ENCODE assay signal across 18 cellular contexts in the genomic region with DNA sequence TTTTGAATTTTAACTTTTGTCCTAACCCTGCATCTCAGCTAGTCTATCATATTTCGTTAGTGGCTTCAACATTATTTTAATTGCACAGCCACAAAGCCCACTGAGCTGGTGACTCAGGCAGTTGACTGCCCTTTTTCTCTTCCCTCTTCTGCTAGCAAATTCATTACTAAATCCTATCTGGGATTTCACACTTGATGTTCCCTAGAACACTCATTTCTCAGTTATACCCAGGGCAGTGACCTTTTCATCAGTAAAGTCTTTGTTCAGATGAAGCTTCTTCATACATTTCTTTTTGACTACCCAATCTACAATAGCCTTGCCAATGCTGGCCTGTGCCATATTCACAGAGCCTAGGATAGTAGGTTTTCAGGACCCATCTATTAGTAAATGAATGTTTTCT.
"Had no signal": no experiment of that assay in that cellular context is flagged by ENCODE, and none has a peak within 500 bp of the region (broad histone marks: within the 10 kb centered on the region; RNA-seq: fewer than 3 reads in every experiment).

No MANE protein-coding gene starts in this region.

- H3K4me3 Mint-ChIP-seq: endodermal cell; naive thymus-derived CD8-positive, alpha-beta T cell; neural crest cell; stimulated activated naive B cell treated with anti-CD40 and anti-IgM and Interleukin-4, amounts not matched to agents 10 μg/mL and 1 μg/mL and 100 μg/mL, for 72 hours; stimulated activated naive CD8-positive, alpha-beta T cell treated with anti-CD3 and anti-CD28 coated beads, Interleukin-15, amount 100 ng/mL, for 72 hours; type B pancreatic cell had no signal

- ATAC-seq: foreskin keratinocyte; heart left ventricle; naive thymus-derived CD8-positive, alpha-beta T cell; stimulated activated naive B cell treated with anti-CD40 and anti-IgM and Interleukin-4, amounts not matched to agents 10 μg/mL and 1 μg/mL and 100 μg/mL, for 72 hours; stimulated activated naive CD8-positive, alpha-beta T cell treated with anti-CD3 and anti-CD28 coated beads, Interleukin-15, amount 100 ng/mL, for 72 hours had no signal

- H3K36me3 Mint-ChIP-seq: naive thymus-derived CD8-positive, alpha-beta T cell; stimulated activated naive B cell treated with anti-CD40 and anti-IgM and Interleukin-4, amounts not matched to agents 10 μg/mL and 1 μg/mL and 100 μg/mL, for 72 hours; type B pancreatic cell had no signal

- H3K9me3 Mint-ChIP-seq: endodermal cell; naive thymus-derived CD8-positive, alpha-beta T cell; neural crest cell; type B pancreatic cell had no signal

- H3K27ac Mint-ChIP-seq: endodermal cell; naive thymus-derived CD8-positive, alpha-beta T cell; stimulated activated naive B cell treated with anti-CD40 and anti-IgM and Interleukin-4, amounts not matched to agents 10 μg/mL and 1 μg/mL and 100 μg/mL, for 72 hours; stimulated activated naive CD8-positive, alpha-beta T cell treated with anti-CD3 and anti-CD28 coated beads, Interleukin-15, amount 100 ng/mL, for 72 hours; type B pancreatic cell had no signal

- H3K27me3 Mint-ChIP-seq: stimulated activated naive B cell treated with anti-CD40 and anti-IgM and Interleukin-4, amounts not matched to agents 10 μg/mL and 1 μg/mL and 100 μg/mL, for 72 hours; stimulated activated naive CD8-positive, alpha-beta T cell treated with anti-CD3 and anti-CD28 coated beads, Interleukin-15, amount 100 ng/mL, for 72 hours; type B pancreatic cell had no signal

- DNase-seq: colonic mucosa; dermis blood vessel endothelial cell; effector CD4-positive, alpha-beta T cell; endodermal cell; erythroblast; foreskin keratinocyte; heart left ventricle; hippocampal formation; naive thymus-derived CD8-positive, alpha-beta T cell; posterior cingulate gyrus; sigmoid colon; stimulated activated CD4-positive, alpha-beta T cell treated with anti-CD3 and anti-CD28 coated beads, Interleukin-2, amount 100 ng/mL, for 24 hours; stimulated activated CD4-positive, alpha-beta T cell treated with anti-CD3 and anti-CD28 coated beads, Interleukin-4, amount 100 ng/mL, for 4 hours; stimulated activated naive B cell treated with anti-CD40 and anti-IgM and Interleukin-4, amounts not matched to agents 10 μg/mL and 1 μg/mL and 100 μg/mL, for 72 hours; stimulated activated naive CD8-positive, alpha-beta T cell treated with anti-CD3 and anti-CD28 coated beads, Interleukin-15, amount 100 ng/mL, for 72 hours; thyroid gland had no signal

- H3K4me1 Mint-ChIP-seq: naive thymus-derived CD8-positive, alpha-beta T cell; stimulated activated naive B cell treated with anti-CD40 and anti-IgM and Interleukin-4, amounts not matched to agents 10 μg/mL and 1 μg/mL and 100 μg/mL, for 72 hours; stimulated activated naive CD8-positive, alpha-beta T cell treated with anti-CD3 and anti-CD28 coated beads, Interleukin-15, amount 100 ng/mL, for 72 hours had no signal
